In the genomic region with DNA sequence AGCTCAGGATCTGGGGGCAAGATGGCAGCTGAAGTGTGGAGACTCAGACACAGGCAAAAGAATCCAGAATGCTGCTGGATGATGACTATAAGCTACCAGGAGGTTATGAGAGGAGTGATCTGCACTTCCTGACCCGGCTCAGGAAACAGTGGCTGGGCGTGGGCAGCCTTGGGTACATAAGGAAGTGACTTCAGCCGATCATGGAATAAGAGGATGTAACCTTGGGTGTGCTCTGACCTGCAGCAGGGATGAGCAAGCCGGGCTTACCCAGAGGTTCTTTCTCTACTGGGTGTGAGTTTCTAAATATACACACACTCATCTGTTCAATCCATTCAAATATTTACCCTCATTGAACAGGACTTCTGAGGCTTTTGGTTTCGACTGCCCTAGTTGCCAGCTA, we compare ENCODE assay signal across 1 cellular context.
TF ChIP-seq lines count a peak whose summit lies in the region.

No MANE protein-coding gene starts in this region.

TF ChIP-seq in HepG2, 621 proteins besides CTCF, POLR2A, EP300 and RAD21 (continued from another document and continues in another):
- TF ChIP-seq, protein P1, sequence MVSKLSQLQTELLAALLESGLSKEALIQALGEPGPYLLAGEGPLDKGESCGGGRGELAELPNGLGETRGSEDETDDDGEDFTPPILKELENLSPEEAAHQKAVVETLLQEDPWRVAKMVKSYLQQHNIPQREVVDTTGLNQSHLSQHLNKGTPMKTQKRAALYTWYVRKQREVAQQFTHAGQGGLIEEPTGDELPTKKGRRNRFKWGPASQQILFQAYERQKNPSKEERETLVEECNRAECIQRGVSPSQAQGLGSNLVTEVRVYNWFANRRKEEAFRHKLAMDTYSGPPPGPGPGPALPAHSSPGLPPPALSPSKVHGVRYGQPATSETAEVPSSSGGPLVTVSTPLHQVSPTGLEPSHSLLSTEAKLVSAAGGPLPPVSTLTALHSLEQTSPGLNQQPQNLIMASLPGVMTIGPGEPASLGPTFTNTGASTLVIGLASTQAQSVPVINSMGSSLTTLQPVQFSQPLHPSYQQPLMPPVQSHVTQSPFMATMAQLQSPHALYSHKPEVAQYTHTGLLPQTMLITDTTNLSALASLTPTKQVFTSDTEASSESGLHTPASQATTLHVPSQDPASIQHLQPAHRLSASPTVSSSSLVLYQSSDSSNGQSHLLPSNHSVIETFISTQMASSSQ (IDR thresholded peaks at IDR 0.05; ENCODE audit: low read depth) = no peak
- TF ChIP-seq, protein P1 (CRISPR knock-in tag; IDR thresholded peaks at IDR 0.05; ENCODE audit: borderline replicate concordance) = no peak
- TF ChIP-seq, protein P2, sequence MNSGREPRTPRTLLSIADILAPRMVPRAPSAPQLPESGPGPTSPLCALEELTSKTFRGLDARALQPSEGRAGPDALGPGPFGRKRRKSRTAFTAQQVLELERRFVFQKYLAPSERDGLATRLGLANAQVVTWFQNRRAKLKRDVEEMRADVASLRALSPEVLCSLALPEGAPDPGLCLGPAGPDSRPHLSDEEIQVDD (CRISPR knock-in tag; IDR thresholded peaks at IDR 0.05; ENCODE audit: borderline replicate concordance) = no peak
- TF ChIP-seq ZNF605 (CRISPR knock-in tag; IDR thresholded peaks at IDR 0.05) = no peak
- TF ChIP-seq ZNF556 (CRISPR knock-in tag; IDR thresholded peaks at IDR 0.05; ENCODE audit: borderline replicate concordance) = no peak
- TF ChIP-seq KDM4B (CRISPR knock-in tag; IDR thresholded peaks at IDR 0.05) = no peak
- TF ChIP-seq PITX1 (CRISPR knock-in tag; IDR thresholded peaks at IDR 0.05) = peak; percentile 31; the same call in 1 of the 2 replicates
- TF ChIP-seq ZNF251 (CRISPR knock-in tag; IDR thresholded peaks at IDR 0.05) = no peak
- no peak for TF ChIP-seq ZNF549 (CRISPR knock-in tag; IDR thresholded peaks at IDR 0.05)
- TF ChIP-seq ZNF552 (CRISPR knock-in tag; IDR thresholded peaks at IDR 0.05; ENCODE audit: borderline replicate concordance) = no peak
- TF ChIP-seq, protein P3, sequence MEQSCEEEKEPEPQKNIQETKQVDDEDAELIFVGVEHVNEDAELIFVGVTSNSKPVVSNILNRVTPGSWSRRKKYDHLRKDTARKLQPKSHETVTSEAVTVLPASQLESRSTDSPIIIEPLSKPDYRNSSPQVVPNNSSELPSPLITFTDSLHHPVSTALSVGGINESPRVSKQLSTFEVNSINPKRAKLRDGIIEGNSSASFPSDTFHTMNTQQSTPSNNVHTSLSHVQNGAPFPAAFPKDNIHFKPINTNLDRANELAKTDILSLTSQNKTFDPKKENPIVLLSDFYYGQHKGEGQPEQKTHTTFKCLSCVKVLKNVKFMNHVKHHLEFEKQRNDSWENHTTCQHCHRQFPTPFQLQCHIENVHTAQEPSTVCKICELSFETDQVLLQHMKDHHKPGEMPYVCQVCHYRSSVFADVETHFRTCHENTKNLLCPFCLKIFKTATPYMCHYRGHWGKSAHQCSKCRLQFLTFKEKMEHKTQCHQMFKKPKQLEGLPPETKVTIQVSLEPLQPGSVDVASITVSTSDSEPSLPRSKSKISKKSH (CRISPR knock-in tag; IDR thresholded peaks at IDR 0.05; ENCODE audit: borderline replicate concordance) = no peak
- TF ChIP-seq AGO2 (optimal IDR thresholded peaks at IDR 0.05; ENCODE audit: low read depth, low read length) = no peak
- TF ChIP-seq SRSF4 (IDR thresholded peaks at IDR 0.05; ENCODE audit: low read depth, low read length, poor library complexity, severe bottlenecking) = no peak
- TF ChIP-seq, protein P4, sequence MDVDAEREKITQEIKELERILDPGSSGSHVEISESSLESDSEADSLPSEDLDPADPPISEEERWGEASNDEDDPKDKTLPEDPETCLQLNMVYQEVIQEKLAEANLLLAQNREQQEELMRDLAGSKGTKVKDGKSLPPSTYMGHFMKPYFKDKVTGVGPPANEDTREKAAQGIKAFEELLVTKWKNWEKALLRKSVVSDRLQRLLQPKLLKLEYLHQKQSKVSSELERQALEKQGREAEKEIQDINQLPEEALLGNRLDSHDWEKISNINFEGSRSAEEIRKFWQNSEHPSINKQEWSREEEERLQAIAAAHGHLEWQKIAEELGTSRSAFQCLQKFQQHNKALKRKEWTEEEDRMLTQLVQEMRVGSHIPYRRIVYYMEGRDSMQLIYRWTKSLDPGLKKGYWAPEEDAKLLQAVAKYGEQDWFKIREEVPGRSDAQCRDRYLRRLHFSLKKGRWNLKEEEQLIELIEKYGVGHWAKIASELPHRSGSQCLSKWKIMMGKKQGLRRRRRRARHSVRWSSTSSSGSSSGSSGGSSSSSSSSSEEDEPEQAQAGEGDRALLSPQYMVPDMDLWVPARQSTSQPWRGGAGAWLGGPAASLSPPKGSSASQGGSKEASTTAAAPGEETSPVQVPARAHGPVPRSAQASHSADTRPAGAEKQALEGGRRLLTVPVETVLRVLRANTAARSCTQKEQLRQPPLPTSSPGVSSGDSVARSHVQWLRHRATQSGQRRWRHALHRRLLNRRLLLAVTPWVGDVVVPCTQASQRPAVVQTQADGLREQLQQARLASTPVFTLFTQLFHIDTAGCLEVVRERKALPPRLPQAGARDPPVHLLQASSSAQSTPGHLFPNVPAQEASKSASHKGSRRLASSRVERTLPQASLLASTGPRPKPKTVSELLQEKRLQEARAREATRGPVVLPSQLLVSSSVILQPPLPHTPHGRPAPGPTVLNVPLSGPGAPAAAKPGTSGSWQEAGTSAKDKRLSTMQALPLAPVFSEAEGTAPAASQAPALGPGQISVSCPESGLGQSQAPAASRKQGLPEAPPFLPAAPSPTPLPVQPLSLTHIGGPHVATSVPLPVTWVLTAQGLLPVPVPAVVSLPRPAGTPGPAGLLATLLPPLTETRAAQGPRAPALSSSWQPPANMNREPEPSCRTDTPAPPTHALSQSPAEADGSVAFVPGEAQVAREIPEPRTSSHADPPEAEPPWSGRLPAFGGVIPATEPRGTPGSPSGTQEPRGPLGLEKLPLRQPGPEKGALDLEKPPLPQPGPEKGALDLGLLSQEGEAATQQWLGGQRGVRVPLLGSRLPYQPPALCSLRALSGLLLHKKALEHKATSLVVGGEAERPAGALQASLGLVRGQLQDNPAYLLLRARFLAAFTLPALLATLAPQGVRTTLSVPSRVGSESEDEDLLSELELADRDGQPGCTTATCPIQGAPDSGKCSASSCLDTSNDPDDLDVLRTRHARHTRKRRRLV (CRISPR knock-in tag; IDR thresholded peaks at IDR 0.05) = no peak
- TF ChIP-seq, protein P5, sequence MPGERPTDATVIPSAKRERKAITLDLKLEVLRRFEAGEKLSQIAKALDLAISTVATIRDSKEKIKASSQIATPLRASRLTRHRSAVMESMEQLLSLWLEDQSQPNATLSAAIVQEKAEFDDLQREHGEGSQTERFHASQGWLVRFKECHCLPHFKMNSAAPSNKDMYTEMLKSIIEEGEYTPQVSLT (CRISPR knock-in tag; IDR thresholded peaks at IDR 0.05; ENCODE audit: borderline replicate concordance, low read depth) = no peak
- TF ChIP-seq, protein P6, sequence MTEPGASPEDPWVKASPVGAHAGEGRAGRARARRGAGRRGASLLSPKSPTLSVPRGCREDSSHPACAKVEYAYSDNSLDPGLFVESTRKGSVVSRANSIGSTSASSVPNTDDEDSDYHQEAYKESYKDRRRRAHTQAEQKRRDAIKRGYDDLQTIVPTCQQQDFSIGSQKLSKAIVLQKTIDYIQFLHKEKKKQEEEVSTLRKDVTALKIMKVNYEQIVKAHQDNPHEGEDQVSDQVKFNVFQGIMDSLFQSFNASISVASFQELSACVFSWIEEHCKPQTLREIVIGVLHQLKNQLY (CRISPR knock-in tag; IDR thresholded peaks at IDR 0.05) = no peak
- TF ChIP-seq NFE2L2 (IDR thresholded peaks at IDR 0.05; ENCODE audit: low read length) = no peak
- no peak for TF ChIP-seq ZNF501 (CRISPR knock-in tag; IDR thresholded peaks at IDR 0.05)
- TF ChIP-seq ADNP (CRISPR knock-in tag; IDR thresholded peaks at IDR 0.05) = no peak
- no peak for TF ChIP-seq EED (CRISPR knock-in tag; IDR thresholded peaks at IDR 0.05)
- no peak for TF ChIP-seq PAWR (CRISPR knock-in tag; IDR thresholded peaks at IDR 0.05; ENCODE audit: borderline replicate concordance)
- TF ChIP-seq SALL2 (CRISPR knock-in tag; IDR thresholded peaks at IDR 0.05) = no peak
- TF ChIP-seq, protein P7, sequence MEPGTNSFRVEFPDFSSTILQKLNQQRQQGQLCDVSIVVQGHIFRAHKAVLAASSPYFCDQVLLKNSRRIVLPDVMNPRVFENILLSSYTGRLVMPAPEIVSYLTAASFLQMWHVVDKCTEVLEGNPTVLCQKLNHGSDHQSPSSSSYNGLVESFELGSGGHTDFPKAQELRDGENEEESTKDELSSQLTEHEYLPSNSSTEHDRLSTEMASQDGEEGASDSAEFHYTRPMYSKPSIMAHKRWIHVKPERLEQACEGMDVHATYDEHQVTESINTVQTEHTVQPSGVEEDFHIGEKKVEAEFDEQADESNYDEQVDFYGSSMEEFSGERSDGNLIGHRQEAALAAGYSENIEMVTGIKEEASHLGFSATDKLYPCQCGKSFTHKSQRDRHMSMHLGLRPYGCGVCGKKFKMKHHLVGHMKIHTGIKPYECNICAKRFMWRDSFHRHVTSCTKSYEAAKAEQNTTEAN (CRISPR knock-in tag; conservative IDR thresholded peaks at IDR 0.05) = peak; percentile 23; the same call in 1 of the 2 replicates
- TF ChIP-seq TBL1XR1 (IDR thresholded peaks at IDR 0.05; ENCODE audit: borderline replicate concordance, low read length, partially characterized antibody) = no peak
- no peak for TF ChIP-seq PHB2 (IDR thresholded peaks at IDR 0.05; ENCODE audit: partially characterized antibody)
- TF ChIP-seq ELF4 (CRISPR knock-in tag; IDR thresholded peaks at IDR 0.05; ENCODE audit: borderline replicate concordance) = no peak
- no peak for TF ChIP-seq KLF6 (CRISPR knock-in tag; IDR thresholded peaks at IDR 0.05)
- TF ChIP-seq, protein P8, sequence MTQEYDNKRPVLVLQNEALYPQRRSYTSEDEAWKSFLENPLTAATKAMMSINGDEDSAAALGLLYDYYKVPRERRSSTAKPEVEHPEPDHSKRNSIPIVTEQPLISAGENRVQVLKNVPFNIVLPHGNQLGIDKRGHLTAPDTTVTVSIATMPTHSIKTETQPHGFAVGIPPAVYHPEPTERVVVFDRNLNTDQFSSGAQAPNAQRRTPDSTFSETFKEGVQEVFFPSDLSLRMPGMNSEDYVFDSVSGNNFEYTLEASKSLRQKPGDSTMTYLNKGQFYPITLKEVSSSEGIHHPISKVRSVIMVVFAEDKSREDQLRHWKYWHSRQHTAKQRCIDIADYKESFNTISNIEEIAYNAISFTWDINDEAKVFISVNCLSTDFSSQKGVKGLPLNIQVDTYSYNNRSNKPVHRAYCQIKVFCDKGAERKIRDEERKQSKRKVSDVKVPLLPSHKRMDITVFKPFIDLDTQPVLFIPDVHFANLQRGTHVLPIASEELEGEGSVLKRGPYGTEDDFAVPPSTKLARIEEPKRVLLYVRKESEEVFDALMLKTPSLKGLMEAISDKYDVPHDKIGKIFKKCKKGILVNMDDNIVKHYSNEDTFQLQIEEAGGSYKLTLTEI (CRISPR knock-in tag; conservative IDR thresholded peaks at IDR 0.05) = no peak
- no peak for TF ChIP-seq ZNF460 (CRISPR knock-in tag; IDR thresholded peaks at IDR 0.05; ENCODE audit: borderline replicate concordance)
- TF ChIP-seq, protein P9, sequence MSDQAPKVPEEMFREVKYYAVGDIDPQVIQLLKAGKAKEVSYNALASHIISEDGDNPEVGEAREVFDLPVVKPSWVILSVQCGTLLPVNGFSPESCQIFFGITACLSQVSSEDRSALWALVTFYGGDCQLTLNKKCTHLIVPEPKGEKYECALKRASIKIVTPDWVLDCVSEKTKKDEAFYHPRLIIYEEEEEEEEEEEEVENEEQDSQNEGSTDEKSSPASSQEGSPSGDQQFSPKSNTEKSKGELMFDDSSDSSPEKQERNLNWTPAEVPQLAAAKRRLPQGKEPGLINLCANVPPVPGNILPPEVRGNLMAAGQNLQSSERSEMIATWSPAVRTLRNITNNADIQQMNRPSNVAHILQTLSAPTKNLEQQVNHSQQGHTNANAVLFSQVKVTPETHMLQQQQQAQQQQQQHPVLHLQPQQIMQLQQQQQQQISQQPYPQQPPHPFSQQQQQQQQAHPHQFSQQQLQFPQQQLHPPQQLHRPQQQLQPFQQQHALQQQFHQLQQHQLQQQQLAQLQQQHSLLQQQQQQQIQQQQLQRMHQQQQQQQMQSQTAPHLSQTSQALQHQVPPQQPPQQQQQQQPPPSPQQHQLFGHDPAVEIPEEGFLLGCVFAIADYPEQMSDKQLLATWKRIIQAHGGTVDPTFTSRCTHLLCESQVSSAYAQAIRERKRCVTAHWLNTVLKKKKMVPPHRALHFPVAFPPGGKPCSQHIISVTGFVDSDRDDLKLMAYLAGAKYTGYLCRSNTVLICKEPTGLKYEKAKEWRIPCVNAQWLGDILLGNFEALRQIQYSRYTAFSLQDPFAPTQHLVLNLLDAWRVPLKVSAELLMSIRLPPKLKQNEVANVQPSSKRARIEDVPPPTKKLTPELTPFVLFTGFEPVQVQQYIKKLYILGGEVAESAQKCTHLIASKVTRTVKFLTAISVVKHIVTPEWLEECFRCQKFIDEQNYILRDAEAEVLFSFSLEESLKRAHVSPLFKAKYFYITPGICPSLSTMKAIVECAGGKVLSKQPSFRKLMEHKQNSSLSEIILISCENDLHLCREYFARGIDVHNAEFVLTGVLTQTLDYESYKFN (CRISPR knock-in tag; conservative IDR thresholded peaks at IDR 0.05) = peak; percentile 60
- peak; percentile 52; the same call in 1 of the 2 replicates for TF ChIP-seq GABPB1 (CRISPR knock-in tag; IDR thresholded peaks at IDR 0.05)
- TF ChIP-seq CCAR2 (optimal IDR thresholded peaks at IDR 0.05; ENCODE audit: low read depth, low read length) = no peak
- TF ChIP-seq, protein P10, sequence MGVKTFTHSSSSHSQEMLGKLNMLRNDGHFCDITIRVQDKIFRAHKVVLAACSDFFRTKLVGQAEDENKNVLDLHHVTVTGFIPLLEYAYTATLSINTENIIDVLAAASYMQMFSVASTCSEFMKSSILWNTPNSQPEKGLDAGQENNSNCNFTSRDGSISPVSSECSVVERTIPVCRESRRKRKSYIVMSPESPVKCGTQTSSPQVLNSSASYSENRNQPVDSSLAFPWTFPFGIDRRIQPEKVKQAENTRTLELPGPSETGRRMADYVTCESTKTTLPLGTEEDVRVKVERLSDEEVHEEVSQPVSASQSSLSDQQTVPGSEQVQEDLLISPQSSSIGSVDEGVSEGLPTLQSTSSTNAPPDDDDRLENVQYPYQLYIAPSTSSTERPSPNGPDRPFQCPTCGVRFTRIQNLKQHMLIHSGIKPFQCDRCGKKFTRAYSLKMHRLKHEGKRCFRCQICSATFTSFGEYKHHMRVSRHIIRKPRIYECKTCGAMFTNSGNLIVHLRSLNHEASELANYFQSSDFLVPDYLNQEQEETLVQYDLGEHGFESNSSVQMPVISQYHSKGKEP (CRISPR knock-in tag; IDR thresholded peaks at IDR 0.05) = no peak
- TF ChIP-seq MEIS2 (CRISPR knock-in tag; IDR thresholded peaks at IDR 0.05) = no peak
- no peak for TF ChIP-seq ZNF232 (CRISPR knock-in tag; IDR thresholded peaks at IDR 0.05; ENCODE audit: borderline replicate concordance)
- TF ChIP-seq ZNF234 (CRISPR knock-in tag; conservative IDR thresholded peaks at IDR 0.05) = no peak
- no peak for TF ChIP-seq CHD4 (IDR thresholded peaks at IDR 0.05; ENCODE audit: borderline replicate concordance, low read length)
- TF ChIP-seq MEF2D (CRISPR knock-in tag; IDR thresholded peaks at IDR 0.05) = peak; percentile 65; the same call in 1 of the 2 replicates
- TF ChIP-seq KLF11 (CRISPR knock-in tag; IDR thresholded peaks at IDR 0.05) = no peak
